Comparison of ENCODE assay signal across 26 cellular contexts in genomic region chr15:33396457-33396856, GRCh38.
"Had no signal": no experiment of that assay in that cellular context is flagged by ENCODE, and none has a peak within 500 bp of the region (broad histone marks: within the 10 kb centered on the region; RNA-seq: fewer than 3 reads in every experiment).

No MANE protein-coding gene starts in this region.

- H3K4me3 ChIP-seq: left lung, lower lobe of right lung, skin epidermis, spleen, suprapubic skin, thoracic aorta, tibial artery, upper lobe of right lung had no signal

- H3K9me3 ChIP-seq: left lung, lower lobe of right lung, spleen, suprapubic skin, thoracic aorta, tibial artery, upper lobe of right lung had no signal

- H3K9me3 Mint-ChIP-seq: naive thymus-derived CD8-positive, alpha-beta T cell; nephron; neural crest cell; stimulated activated naive CD8-positive, alpha-beta T cell treated with anti-CD3 and anti-CD28 coated beads, Interleukin-15, Interleukin-2, amounts not matched to agents 100 ng/mL and 50 ng/mL, for 24 hours had no signal

- ATAC-seq: left colon; left lung; lower lobe of right lung; naive thymus-derived CD8-positive, alpha-beta T cell; right cardiac atrium; sciatic nerve; stimulated activated effector memory CD8-positive, alpha-beta T cell treated with anti-CD3 and anti-CD28 coated beads, Interleukin-12 subunit alpha, Interleukin-12 subunit beta, amount 100 ng/mL, for 72 hours; upper lobe of right lung had no signal

- H3K27me3 ChIP-seq: left lung, spleen, suprapubic skin, tibial artery, upper lobe of right lung had no signal

- H3K27ac Mint-ChIP-seq: immature natural killer cell; naive thymus-derived CD8-positive, alpha-beta T cell; nephron; stimulated activated effector memory CD8-positive, alpha-beta T cell treated with anti-CD3 and anti-CD28 coated beads, Interleukin-12 subunit alpha, Interleukin-12 subunit beta, amount 100 ng/mL, for 72 hours; stimulated activated naive CD8-positive, alpha-beta T cell treated with anti-CD3 and anti-CD28 coated beads, Interleukin-15, Interleukin-2, amounts not matched to agents 100 ng/mL and 50 ng/mL, for 24 hours had no signal

- H3K4me3 Mint-ChIP-seq: immature natural killer cell; naive thymus-derived CD8-positive, alpha-beta T cell; nephron; neural crest cell; stimulated activated effector memory CD8-positive, alpha-beta T cell treated with anti-CD3 and anti-CD28 coated beads, Interleukin-12 subunit alpha, Interleukin-12 subunit beta, amount 100 ng/mL, for 72 hours; stimulated activated naive CD8-positive, alpha-beta T cell treated with anti-CD3 and anti-CD28 coated beads, Interleukin-15, Interleukin-2, amounts not matched to agents 100 ng/mL and 50 ng/mL, for 24 hours had no signal

- H3K27me3 Mint-ChIP-seq: stimulated activated naive CD8-positive, alpha-beta T cell treated with anti-CD3 and anti-CD28 coated beads, Interleukin-15, Interleukin-2, amounts not matched to agents 100 ng/mL and 50 ng/mL, for 24 hours had no signal

- H3K36me3 ChIP-seq: left lung, lower lobe of right lung, spleen, suprapubic skin, thoracic aorta, tibial artery, upper lobe of right lung had no signal

- H3K4me1 Mint-ChIP-seq: naive thymus-derived CD8-positive, alpha-beta T cell; stimulated activated effector memory CD8-positive, alpha-beta T cell treated with anti-CD3 and anti-CD28 coated beads, Interleukin-12 subunit alpha, Interleukin-12 subunit beta, amount 100 ng/mL, for 72 hours had no signal

- H3K27ac ChIP-seq: left lung, lower lobe of right lung, parathyroid adenoma, skin epidermis, spleen, suprapubic skin, thoracic aorta, tibial artery, upper lobe of right lung had no signal

- DNase-seq: hypothalamus; kidney; left colon; left lung; lower lobe of right lung; mammary epithelial cell; mesenchymal stem cell; naive thymus-derived CD8-positive, alpha-beta T cell; nucleus accumbens; right cardiac atrium; spleen; stimulated activated CD4-positive, alpha-beta T cell treated with anti-CD3 and anti-CD28 coated beads, Interleukin-4, amount 100 ng/mL, for 24 hours; stimulated activated naive CD4-positive, alpha-beta T cell; tibial artery; trophoblast cell; upper lobe of right lung had no signal

- H3K4me1 ChIP-seq: left lung, lower lobe of right lung, parathyroid adenoma, spleen, suprapubic skin, tibial artery, upper lobe of right lung had no signal

- H3K36me3 Mint-ChIP-seq: immature natural killer cell; naive thymus-derived CD8-positive, alpha-beta T cell; stimulated activated effector memory CD8-positive, alpha-beta T cell treated with anti-CD3 and anti-CD28 coated beads, Interleukin-12 subunit alpha, Interleukin-12 subunit beta, amount 100 ng/mL, for 72 hours had no signal
